In genomic region chrX:71998836-71999509, GRCh38 we compare ENCODE assay signal across 8 cellular contexts.
DNase-seq lines count a peak whose midpoint lies in the region; ATAC-seq and TF ChIP-seq lines count a peak whose summit lies in the region.

No MANE protein-coding gene starts in this region.

- peaks cover 5% of the 10 kb centered on the region for H3K4me1 ChIP-seq in mesendoderm (ENCODE audit: control insufficient read depth, low read depth, low read length)

- no peak overlapping the region for H3K27ac Mint-ChIP-seq in stimulated activated memory B cell treated with anti-CD40 and anti-IgM and Interleukin-4, amounts not matched to agents 10 μg/mL and 1 μg/mL and 100 μg/mL, for 72 hours

- no peak overlapping the region for H2AK5ac ChIP-seq in mesendoderm (ENCODE audit: low read length)

- no peak overlapping the region for H2BK15ac ChIP-seq in mesendoderm (replicated peaks; ENCODE audit: low read depth)

- H3K9me3 Mint-ChIP-seq in stimulated activated memory B cell treated with anti-CD40 and anti-IgM and Interleukin-4, amounts not matched to agents 10 μg/mL and 1 μg/mL and 100 μg/mL, for 72 hours, result no peaks in the 10 kb centered on the region

- H3K56ac ChIP-seq in mesendoderm (ENCODE audit: low read length), result no peak overlapping the region

- H3K27ac ChIP-seq in mesendoderm (ENCODE audit: low read depth, low read length), result no peak overlapping the region

- H3K9ac ChIP-seq in mesendoderm (ENCODE audit: low read length), result no peak overlapping the region

- H3K4ac ChIP-seq in mesendoderm (ENCODE audit: low read depth, low read length), result no peak overlapping the region

- H3K36me3 Mint-ChIP-seq in stimulated activated memory B cell treated with anti-CD40 and anti-IgM and Interleukin-4, amounts not matched to agents 10 μg/mL and 1 μg/mL and 100 μg/mL, for 72 hours, result no peaks in the 10 kb centered on the region

- H3K4me3 ChIP-seq in choroid plexus epithelial cell (ENCODE audit: low read depth, low read length) (no peak overlapping the region), mesendoderm (ENCODE audit: low read length) (no peak overlapping the region)

- no peaks in the 10 kb centered on the region for H3K79me2 ChIP-seq in mesendoderm (ENCODE audit: control insufficient read depth, insufficient read depth, low read length)

- DNase-seq in NCI-H2107 treated with DMSO at 0.1 percent for 48 hours (lab: John Stamatoyannopoulos, UW; ENCODE audit: unreplicated experiment), result peak; percentile 2
- DNase-seq in NCI-H2107 (lab: John Stamatoyannopoulos, UW), result no peak
- DNase-seq in SKM-1 (lab: John Stamatoyannopoulos, UW; ENCODE audit: unreplicated experiment), result peak; percentile 6
- DNase-seq in choroid plexus epithelial cell (ENCODE audit: low read depth), result no peak
- DNase-seq in mesendoderm, result peak; percentile 57
- no peak for DNase-seq in NCI-H187 (lab: John Stamatoyannopoulos, UW)

- no peak overlapping the region for H3K23ac ChIP-seq in mesendoderm (ENCODE audit: low read length)

- no peak overlapping the region for H3K18ac ChIP-seq in mesendoderm (ENCODE audit: low read length)

- peak; percentile 55 for ATAC-seq in HG03378 (IDR thresholded peaks at IDR 0.05; ENCODE audit: unreplicated experiment)
- no peak for ATAC-seq in stimulated activated memory B cell treated with anti-CD40 and anti-IgM and Interleukin-4, amounts not matched to agents 10 μg/mL and 1 μg/mL and 100 μg/mL, for 72 hours

- no peak overlapping the region for H4K5ac ChIP-seq in mesendoderm (ENCODE audit: low read length)

- WGBS in mesendoderm (ENCODE audit: extremely low coverage, insufficient coverage, low lambda C conversion rate), result no CpG with 5 or more reads among the region's 6 CpGs

- no peak overlapping the region for H3K4me3 Mint-ChIP-seq in stimulated activated memory B cell treated with anti-CD40 and anti-IgM and Interleukin-4, amounts not matched to agents 10 μg/mL and 1 μg/mL and 100 μg/mL, for 72 hours

- no peaks in the 10 kb centered on the region for H3K79me1 ChIP-seq in mesendoderm (ENCODE audit: low read length)

- no peak overlapping the region for H2BK120ac ChIP-seq in mesendoderm (ENCODE audit: low read depth, low read length)

- no peak overlapping the region for H4K8ac ChIP-seq in mesendoderm (ENCODE audit: low read depth, low read length)

- H3K27me3 Mint-ChIP-seq in stimulated activated memory B cell treated with anti-CD40 and anti-IgM and Interleukin-4, amounts not matched to agents 10 μg/mL and 1 μg/mL and 100 μg/mL, for 72 hours, result no peaks in the 10 kb centered on the region

- no peak overlapping the region for H2BK5ac ChIP-seq in mesendoderm (ENCODE audit: low read length)

- H3K4me1 Mint-ChIP-seq in stimulated activated memory B cell treated with anti-CD40 and anti-IgM and Interleukin-4, amounts not matched to agents 10 μg/mL and 1 μg/mL and 100 μg/mL, for 72 hours, result no peaks in the 10 kb centered on the region

- no peaks in the 10 kb centered on the region for H3K27me3 ChIP-seq in mesendoderm (ENCODE audit: insufficient read depth, low read length, poor library complexity)

- no peak overlapping the region for H3K4me2 ChIP-seq in mesendoderm (ENCODE audit: low read length)

- peak; percentile 59 for TF ChIP-seq CTCF in choroid plexus epithelial cell (conservative IDR thresholded peaks at IDR 0.05; ENCODE audit: low read depth, low read length)

- H3K36me3 ChIP-seq in mesendoderm (ENCODE audit: control insufficient read depth, insufficient read depth, low read length), result no peaks in the 10 kb centered on the region

Comparison
In these comparisons a context has a peak if more than half of its experiments do, and no peak if none do; other contexts are left out.
1. DNase-seq: peak in NCI-H2107 treated with DMSO at 0.1 percent for 48 hours (single experiment), SKM-1 (single experiment) and mesendoderm (single experiment); none in NCI-H2107 (single experiment), choroid plexus epithelial cell (single experiment) and NCI-H187 (0 of 2).